In the genomic region with DNA sequence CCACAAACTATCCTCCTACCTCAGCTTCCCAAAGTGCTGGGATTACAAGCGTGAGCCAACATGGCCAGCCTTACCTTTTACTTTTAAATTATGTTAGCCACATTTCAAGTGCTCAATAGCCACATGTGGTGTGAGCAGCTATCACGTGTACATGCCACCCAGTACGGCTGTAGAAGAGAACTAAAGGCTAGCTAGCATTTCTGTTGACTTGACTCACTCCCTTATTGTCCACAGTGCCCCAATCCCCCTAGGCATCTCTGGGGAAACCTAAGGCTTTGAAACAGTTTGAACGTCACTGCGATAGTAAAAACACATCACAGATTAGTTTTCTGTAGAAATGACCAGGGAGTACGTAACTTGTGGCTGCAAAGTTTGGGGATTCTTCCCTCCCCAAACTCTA, we compare ENCODE assay signal across 17 cellular contexts. TPM values are rescaled to one million over a fixed set of nuclear protein-coding genes. Genes with fewer than 3 reads are reported as not detected.
A peak's percentile ranks its signal among the peaks of the same experiment; 100 is the strongest.
DNase-seq lines count a peak whose midpoint lies in the region; TF ChIP-seq lines count a peak whose summit lies in the region.
"Had no signal": no experiment of that assay in that cellular context is flagged by ENCODE, and none has a peak within 500 bp of the region (broad histone marks: within the 10 kb centered on the region; RNA-seq: fewer than 3 reads in every experiment).

No MANE protein-coding gene starts in this region.

- intact Hi-C loops in prostate gland (cut with DNase I) (no loop called here), CD14-positive monocyte (cut with micrococcal nuclease) (loop anchor here in 1 of 2 donors (5.0 kb wide), 2 partner anchors 452 to 467 kb away; no protein-coding TSS in a partner anchor), PC-9 (cut with micrococcal nuclease; ENCODE audit: unreplicated experiment) (no loop called here)

- no peak for TF ChIP-seq POLR2A in prostate gland (IDR thresholded peaks at IDR 0.05)

- H3K27ac ChIP-seq in SJSA1 (peak overlapping the region; percentile 1; the same call in 1 of the 2 replicates), prostate gland (peak overlapping the region; percentile 72 to 81), PC-9 (no peak overlapping the region)

- H3K4me3 Mint-ChIP-seq in CD14-positive monocyte: no peak overlapping the region

- peaks cover 0 to 2% of the 10 kb centered on the region in 2 donors for H3K36me3 Mint-ChIP-seq in CD14-positive monocyte
- H3K36me3 Mint-ChIP-seq: IgD-negative memory B cell had no signal

- H3K4me3 ChIP-seq in SJSA1: no peak overlapping the region
- H3K4me3 ChIP-seq in prostate gland: no peak overlapping the region
- no peak overlapping the region for H3K4me3 ChIP-seq in PC-9

- no peak overlapping the region for H3K27ac Mint-ChIP-seq in CD14-positive monocyte

- peaks cover 8% of the 10 kb centered on the region for H3K4me1 Mint-ChIP-seq in CD14-positive monocyte

- H3K4me1 ChIP-seq in SJSA1 (replicated peaks) (peaks cover 12% of the 10 kb centered on the region), prostate gland (replicated peaks) (peaks cover 7% of the 10 kb centered on the region), PC-9 (replicated peaks; ENCODE audit: insufficient read depth) (no peaks in the 10 kb centered on the region)

- POLR2A ChIA-PET in PC-9 (lab: Charles Lee; ENCODE audit: unreplicated experiment): no interaction called here

- H2AFZ ChIP-seq in PC-9: no peak overlapping the region

- no peaks in the 10 kb centered on the region for H3K9me3 Mint-ChIP-seq in CD14-positive monocyte
- H3K9me3 Mint-ChIP-seq: IgD-negative memory B cell had no signal

- TF ChIP-seq CTCF in prostate gland (IDR thresholded peaks at IDR 0.05) (no peak), CD14-positive monocyte (IDR thresholded peaks at IDR 0.05) (no peak), PC-9 (conservative IDR thresholded peaks at IDR 0.05) (no peak)

- no peak overlapping the region for H3K4me2 ChIP-seq in PC-9

- H3K27me3 ChIP-seq in SJSA1 (replicated peaks): no peaks in the 10 kb centered on the region
- no peaks in the 10 kb centered on the region for H3K27me3 ChIP-seq in prostate gland (replicated peaks; ENCODE audit: insufficient read depth)
- no peaks in the 10 kb centered on the region for H3K27me3 ChIP-seq in PC-9 (ENCODE audit: insufficient read depth, low read depth)

- no TSS peak for BruUV-seq in PC-9 (replicated peaks; lab: Mats Ljungman, UMichigan)

- H3K27me3 Mint-ChIP-seq in CD14-positive monocyte (ENCODE audit: low read depth in 3 of 3): peaks cover 0 to 2% (median 1%) of the 10 kb centered on the region in 3 donors
- H3K27me3 Mint-ChIP-seq: IgD-negative memory B cell had no signal

- H3K36me3 ChIP-seq in SJSA1: no peaks in the 10 kb centered on the region
- H3K36me3 ChIP-seq in prostate gland: no peaks in the 10 kb centered on the region
- no peaks in the 10 kb centered on the region for H3K36me3 ChIP-seq in PC-9 (ENCODE audit: low read depth)

- no peaks in the 10 kb centered on the region for H3K9me2 ChIP-seq in PC-9 (ENCODE audit: insufficient read depth)
- H3K9me2 ChIP-seq: SK-N-SH had no signal

- WGBS in prostate gland: 84% methylated on average over 6 of the region's 6 CpGs

- peak; percentile 23 for DNase-seq in EL
- DNase-seq in SJSA1 (ENCODE audit: low read depth in 1 of 2, low spot score in 2 of 2): peak; percentile 31 to 51
- peak; percentile 2 for DNase-seq in fibroblast of gingiva (ENCODE audit: low read depth)
- no peak for DNase-seq in prostate gland (ENCODE audit: low spot score)
- DNase-seq in SHP77 treated with DMSO at 0.1 percent for 48 hours (lab: John Stamatoyannopoulos, UW): no peak
- no peak for DNase-seq in CD14-positive monocyte (ENCODE audit: low spot score)
- DNase-seq in PC-9: no peak
- no peak for DNase-seq in NCI-H524 (lab: John Stamatoyannopoulos, UW)
- DNase-seq: COR-L47; DMS153; NCI-H1105; NCI-H1694; NCI-H2227 treated with DMSO at 0.1 percent for 48 hours; NK-92 treated with Interleukin-12 subunit alpha and Interleukin-12 subunit beta, amount 100 ng/mL, for 24 hours; OCI-M1; SK-N-SH had no signal

- CTCF ChIA-PET in PC-9 (lab: Charles Lee): no interaction called here

- H4K20me1 ChIP-seq in PC-9 (ENCODE audit: insufficient read depth): no peaks in the 10 kb centered on the region

- H3F3A ChIP-seq in PC-9 (ENCODE audit: insufficient read depth, low read depth): peaks cover 13% of the 10 kb centered on the region; the same call in 1 of the 2 replicates

- no peaks in the 10 kb centered on the region for H3K79me2 ChIP-seq in PC-9 (ENCODE audit: low read depth)

- H3K9me3 ChIP-seq in SJSA1 (replicated peaks) (no peaks in the 10 kb centered on the region), prostate gland (no peaks in the 10 kb centered on the region), PC-9 (ENCODE audit: insufficient read depth, low read depth) (no peaks in the 10 kb centered on the region)
- H3K9me3 ChIP-seq: SK-N-SH had no signal

RNA-seq across cellular contexts. Expression of gene C15orf40, which starts 12.0 kb away (rescaled TPM):
- 22.7 and 29.0 TPM in 2 replicates for total RNA-seq in SJSA1 (2014; rRNA removed; shearing (Covaris generic))
- 10 to 100 TPM; 15.4 to 22.1 TPM for total RNA-seq in prostate gland
- polyA plus RNA-seq in CD14-positive monocyte: 10 to 100 TPM; 25.7 to 32.1 TPM
- total RNA-seq in PC-9 (2021): 21.2 and 27.8 TPM in 2 replicates

RNA-seq across cellular contexts. Expression of gene RAMAC, which starts 13.4 kb away (rescaled TPM):
- total RNA-seq in SJSA1 (2014; rRNA removed; shearing (Covaris generic)): 43.3 and 67.3 TPM in 2 replicates
- total RNA-seq in prostate gland: 10 to 100 TPM; 22.4 to 24.1 TPM
- 10 to 100 TPM; 27.7 to 39.9 TPM for polyA plus RNA-seq in CD14-positive monocyte
- total RNA-seq in PC-9 (2021): 18.2 and 18.7 TPM in 2 replicates

RNA-seq across cellular contexts. Expression of gene HOMER2, which starts 46.9 kb away (rescaled TPM):
- 0.41 and 1.2 TPM in 2 replicates for total RNA-seq in SJSA1 (2014; rRNA removed; shearing (Covaris generic))
- total RNA-seq in prostate gland (100 to 1,000 TPM; 234 to 445 TPM), PC-9 (2021) (15.1 and 21.2 TPM in 2 replicates)
- 1 to 10 TPM in 1 of 2 donors, under 1 TPM in 1; 0.92 to 1.6 TPM for polyA plus RNA-seq in CD14-positive monocyte

Comparison
In these comparisons a context has a peak if more than half of its experiments do, and no peak if none do; other contexts are left out.
1. DNase-seq: peak in EL (single experiment), SJSA1 (2 of 2) and fibroblast of gingiva (single experiment); none in prostate gland (single experiment), SHP77 treated with DMSO at 0.1 percent for 48 hours (single experiment), CD14-positive monocyte (single experiment), PC-9 (0 of 2) and NCI-H524 (0 of 2).
2. RNA of gene HOMER2, which starts 46.9 kb away (total RNA-seq): 234 to 445 TPM in prostate gland; 15.1 to 21.2 TPM in PC-9 and 0.41 to 1.2 TPM in SJSA1; every median in the first group is over 10 times any median in the second.